In genomic region chr10:26931223-26931622, GRCh38 we compare ENCODE assay signal across 10 cellular contexts.
DNase-seq lines count a peak whose midpoint lies in the region; ATAC-seq and TF ChIP-seq lines count a peak whose summit lies in the region.
"Had no signal": no experiment of that assay in that cellular context is flagged by ENCODE, and none has a peak within 500 bp of the region (broad histone marks: within the 10 kb centered on the region; RNA-seq: fewer than 3 reads in every experiment).

No MANE protein-coding gene starts in this region.

- TF ChIP-seq CTCF in heart left ventricle (IDR thresholded peaks at IDR 0.05) = no peak

- peaks cover 0 to 11% (median 2%) of the 10 kb centered on the region in 12 donors for H3K4me1 ChIP-seq in heart left ventricle
- H3K4me1 ChIP-seq: SJSA1 had no signal

- H3K4me3 Mint-ChIP-seq in activated T-cell treated with anti-CD3 and anti-CD28 coated beads, Interleukin-2, amount 50 U/mL, for 72 hours = peak overlapping the region; percentile 44 to 47
- peak overlapping the region; percentile 66 to 78 for H3K4me3 Mint-ChIP-seq in stimulated activated naive CD8-positive, alpha-beta T cell treated with anti-CD3 and anti-CD28 coated beads, Interleukin-15, amount 100 ng/mL, for 72 hours

- H3K27me3 ChIP-seq in heart left ventricle = peaks cover 0 to 4% (median 0%) of the 10 kb centered on the region in 9 donors
- H3K27me3 ChIP-seq: SJSA1 had no signal

- no peaks in the 10 kb centered on the region for H3K36me3 Mint-ChIP-seq in activated T-cell treated with anti-CD3 and anti-CD28 coated beads, Interleukin-2, amount 50 U/mL, for 72 hours (ENCODE audit: insufficient read depth in 2 of 2)
- H3K36me3 Mint-ChIP-seq: CD4-positive, CD25-positive, alpha-beta regulatory T cell had no signal

- H3K27ac Mint-ChIP-seq in activated T-cell treated with anti-CD3 and anti-CD28 coated beads, Interleukin-2, amount 50 U/mL, for 72 hours = no peak overlapping the region
- H3K27ac Mint-ChIP-seq in stimulated activated naive CD8-positive, alpha-beta T cell treated with anti-CD3 and anti-CD28 coated beads, Interleukin-15, amount 100 ng/mL, for 72 hours = peak overlapping the region in 1 of 2 donors; percentile 72
- H3K27ac Mint-ChIP-seq: CD4-positive, CD25-positive, alpha-beta regulatory T cell had no signal

- intact Hi-C loops in heart left ventricle (cut with DNase I) = no loop called here

- 7 to 10% (median 8%) methylated on average over 19 to 21 of the region's 21 CpGs for WGBS in heart left ventricle, 4 donors

- TF ChIP-seq POLR2A in heart left ventricle (IDR thresholded peaks at IDR 0.05) = no peak

- no peaks in the 10 kb centered on the region for H3K4me1 Mint-ChIP-seq in activated T-cell treated with anti-CD3 and anti-CD28 coated beads, Interleukin-2, amount 50 U/mL, for 72 hours (ENCODE audit: low read depth)
- H3K4me1 Mint-ChIP-seq in stimulated activated naive CD8-positive, alpha-beta T cell treated with anti-CD3 and anti-CD28 coated beads, Interleukin-15, amount 100 ng/mL, for 72 hours = peaks cover 6% of the 10 kb centered on the region

- H3K9me3 ChIP-seq in heart left ventricle = no peaks in the 10 kb centered on the region
- H3K9me3 ChIP-seq: SJSA1 had no signal

- no peaks in the 10 kb centered on the region for H3K36me3 ChIP-seq in heart left ventricle
- H3K36me3 ChIP-seq: SJSA1 had no signal

- no peaks in the 10 kb centered on the region for H3K9me3 Mint-ChIP-seq in activated T-cell treated with anti-CD3 and anti-CD28 coated beads, Interleukin-2, amount 50 U/mL, for 72 hours
- H3K9me3 Mint-ChIP-seq in stimulated activated naive CD8-positive, alpha-beta T cell treated with anti-CD3 and anti-CD28 coated beads, Interleukin-15, amount 100 ng/mL, for 72 hours = no peaks in the 10 kb centered on the region

- DNase-seq in activated T-cell treated with anti-CD3 and anti-CD28 coated beads, Interleukin-2, amount 50 U/mL, for 72 hours = peak in 1 of 2 donors; percentile 10
- no peak for DNase-seq in activated T-cell treated with anti-CD3 and anti-CD28 coated beads, Interleukin-2, amount 50 U/mL, for 1 hour
- DNase-seq in heart left ventricle (peak in 2 of 5 donors; percentile 39 to 42), NCI-H2171 (lab: John Stamatoyannopoulos, UW) (no peak), NCI-H1930 (lab: John Stamatoyannopoulos, UW) (no peak), SHP77 treated with DMSO at 0.1 percent for 48 hours (lab: John Stamatoyannopoulos, UW) (no peak)
- DNase-seq in stimulated activated naive CD8-positive, alpha-beta T cell treated with anti-CD3 and anti-CD28 coated beads, Interleukin-15, amount 100 ng/mL, for 72 hours = peak in 1 of 2 donors; percentile 23

- peak overlapping the region in 7 of 12 donors; percentile 11 to 37 (median 25) for H3K4me3 ChIP-seq in heart left ventricle
- H3K4me3 ChIP-seq: SJSA1 had no signal

- peaks cover 7% of the 10 kb centered on the region for H3K27me3 Mint-ChIP-seq in activated T-cell treated with anti-CD3 and anti-CD28 coated beads, Interleukin-2, amount 50 U/mL, for 72 hours (ENCODE audit: low read depth)
- peaks cover 8% of the 10 kb centered on the region for H3K27me3 Mint-ChIP-seq in stimulated activated naive CD8-positive, alpha-beta T cell treated with anti-CD3 and anti-CD28 coated beads, Interleukin-15, amount 100 ng/mL, for 72 hours

- peak in 1 of 2 donors; percentile 41 for ATAC-seq in activated T-cell treated with anti-CD3 and anti-CD28 coated beads, Interleukin-2, amount 50 U/mL, for 72 hours (replicated peaks in 1 of 2)
- ATAC-seq in HG03432 (IDR thresholded peaks at IDR 0.05; ENCODE audit: unreplicated experiment) = peak; percentile 100
- peak in 2 of 4 donors; percentile 45 to 48 for ATAC-seq in heart left ventricle
- ATAC-seq in stimulated activated naive CD8-positive, alpha-beta T cell treated with anti-CD3 and anti-CD28 coated beads, Interleukin-15, amount 100 ng/mL, for 72 hours = peak; percentile 75

- no peak overlapping the region for H3K27ac ChIP-seq in heart left ventricle
- H3K27ac ChIP-seq: SJSA1 had no signal
